11 cellular contexts compared by ENCODE assay signal in the genomic region with DNA sequence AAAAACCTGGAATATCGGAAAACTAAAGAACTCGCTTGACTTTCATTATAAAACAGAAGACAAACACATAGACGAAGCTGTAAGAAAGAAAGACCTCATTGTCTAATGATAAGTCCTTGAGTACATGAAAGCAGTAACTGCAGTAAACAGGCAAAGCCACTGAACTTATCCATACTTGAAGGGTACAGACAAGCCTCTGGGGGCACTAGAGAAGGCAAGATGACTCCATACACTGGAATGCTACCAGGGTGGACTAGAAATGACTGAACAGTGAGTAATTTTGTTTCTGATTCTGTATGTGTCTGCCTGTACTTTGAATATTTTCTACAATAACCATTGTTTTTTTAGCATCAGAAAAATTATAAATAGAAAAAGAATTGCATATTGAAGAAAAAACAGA.
A peak's percentile ranks its signal among the peaks of the same experiment; 100 is the strongest.
DNase-seq lines count a peak whose midpoint lies in the region; ATAC-seq, FAIRE-seq and TF ChIP-seq lines count a peak whose summit lies in the region.
"Had no signal": no experiment of that assay in that cellular context is flagged by ENCODE, and none has a peak within 500 bp of the region (broad histone marks: within the 10 kb centered on the region; RNA-seq: fewer than 3 reads in every experiment).

No MANE protein-coding gene starts in this region.

- peak; percentile 49 for TF ChIP-seq CTCF in AG09319 (IDR thresholded peaks at IDR 0.05; ENCODE audit: low read depth, low read length)
- peak in 1 of 4 experiments; percentile 13 for TF ChIP-seq CTCF in gastroesophageal sphincter (IDR thresholded peaks at IDR 0.05)
- TF ChIP-seq CTCF in lower lobe of right lung (IDR thresholded peaks at IDR 0.05), result no peak

- H3K36me3 ChIP-seq in gastroesophageal sphincter (no peaks in the 10 kb centered on the region), lower lobe of right lung (no peaks in the 10 kb centered on the region)

- intact Hi-C loops in lower lobe of right lung (cut with DNase I), result no loop called here

- DNase-seq in AG09319 (ENCODE audit: extremely low read depth, low read depth), result peak; percentile 27
- DNase-seq in HTR-8/SVneo (ENCODE audit: insufficient read length, low spot score), result peak; percentile 22
- DNase-seq in amniotic stem cell (lab: John Stamatoyannopoulos, UW), result peak; percentile 39
- peak; percentile 93 for DNase-seq in kidney glomerular epithelial cell (lab: John Stamatoyannopoulos, UW)
- DNase-seq in KBM-7, result no peak
- no peak for DNase-seq in lower lobe of right lung
- DNase-seq in activated T-cell treated with anti-CD3 and anti-CD28 coated beads, Interleukin-2, amount 50 U/mL, for 48 hours, result no peak
- DNase-seq: caudate nucleus, NCI-H1105 had no signal

- WGBS in gastroesophageal sphincter (ENCODE audit: low coverage in 1 of 2), 2 donors, result 38 to 45% methylated on average over 3 of the region's 3 CpGs

- no peak for TF ChIP-seq EP300 in gastroesophageal sphincter (IDR thresholded peaks at IDR 0.05)

- in situ Hi-C loops in KBM-7 (cut with MboI; ENCODE audit: low pct_unique_long_range_greater_than_20kb, low sequenced_read_pairs), result no loop called here

- TF ChIP-seq POLR2A in gastroesophageal sphincter (IDR thresholded peaks at IDR 0.05), result no peak

- no peaks in the 10 kb centered on the region for H3K9me3 ChIP-seq in gastroesophageal sphincter
- H3K9me3 ChIP-seq in lower lobe of right lung, result no peaks in the 10 kb centered on the region

- ATAC-seq in gastroesophageal sphincter (no peak), lower lobe of right lung (no peak)

- H3K27me3 ChIP-seq in gastroesophageal sphincter (peaks cover 9% of the 10 kb centered on the region), lower lobe of right lung (ENCODE audit: low read depth) (no peaks in the 10 kb centered on the region)

- H3K4me1 ChIP-seq in gastroesophageal sphincter (no peaks in the 10 kb centered on the region), lower lobe of right lung (no peaks in the 10 kb centered on the region)

- H3K27ac ChIP-seq in gastroesophageal sphincter (no peak overlapping the region), lower lobe of right lung (no peak overlapping the region)

- H3K4me3 ChIP-seq in gastroesophageal sphincter (no peak overlapping the region), lower lobe of right lung (no peak overlapping the region)

- no peak for FAIRE-seq in HTR-8/SVneo (lab: Jason Lieb, UNC)
- FAIRE-seq: TTC549 had no signal

Comparison
In these comparisons a context has a peak if more than half of its experiments do, and no peak if none do; other contexts are left out.
1. DNase-seq: peak in AG09319 (single experiment), HTR-8/SVneo (single experiment), amniotic stem cell (single experiment) and kidney glomerular epithelial cell (single experiment); none in KBM-7 (single experiment), lower lobe of right lung (single experiment) and activated T-cell treated with anti-CD3 and anti-CD28 coated beads, Interleukin-2, amount 50 U/mL, for 48 hours (0 of 2).